In the genomic region with DNA sequence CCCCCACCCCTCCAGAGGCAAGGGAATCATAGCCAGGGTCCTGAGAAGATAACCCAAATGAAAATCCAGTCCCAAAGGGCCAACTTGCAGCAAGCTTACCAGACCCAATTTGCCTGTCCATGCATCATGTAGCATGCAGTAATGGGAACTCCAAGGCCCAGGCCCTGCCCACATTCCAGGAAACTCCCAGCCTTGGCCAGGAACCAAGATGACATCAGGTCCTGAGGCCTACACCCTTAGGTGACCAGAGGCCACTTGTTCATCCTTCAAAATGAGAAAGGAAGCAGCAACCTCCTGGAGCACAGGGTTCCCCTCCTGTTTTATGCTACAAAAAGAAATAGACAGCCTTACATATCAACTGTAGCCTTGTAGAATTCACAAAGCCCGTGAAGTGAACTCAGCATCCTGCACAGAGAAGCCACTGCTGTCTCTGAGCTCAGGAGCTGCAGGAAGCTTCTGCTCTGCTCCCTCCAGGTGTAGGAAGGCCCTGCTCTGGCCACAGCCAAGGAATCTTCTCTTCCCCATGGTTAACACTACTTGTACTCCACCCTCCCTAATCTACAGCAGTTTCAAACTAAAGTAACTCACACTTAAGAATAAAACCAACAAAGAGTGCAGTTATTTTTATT, we compare ENCODE assay signal across 12 cellular contexts. TPM values are rescaled to one million over a fixed set of nuclear protein-coding genes. Genes with fewer than 3 reads are reported as not detected.
DNase-seq lines count a peak whose midpoint lies in the region; ATAC-seq, FAIRE-seq and TF ChIP-seq lines count a peak whose summit lies in the region.
"Had no signal": no experiment of that assay in that cellular context is flagged by ENCODE, and none has a peak within 500 bp of the region (broad histone marks: within the 10 kb centered on the region; RNA-seq: fewer than 3 reads in every experiment).

No MANE protein-coding gene starts in this region.

- no peaks in the 10 kb centered on the region for H3K9me3 ChIP-seq in H1 (ENCODE audit: insufficient read depth in 2 of 2, low read depth in 1 of 2, low read length in 1 of 2)
- H3K9me3 ChIP-seq in lung (ENCODE audit: control insufficient read depth in 2 of 2, insufficient read depth in 1 of 2, low read length in 1 of 2): no peaks in the 10 kb centered on the region
- H3K9me3 ChIP-seq: vagina had no signal

- H3K4me1 Mint-ChIP-seq in type B pancreatic cell (ENCODE audit: unreplicated experiment): no peaks in the 10 kb centered on the region

- H3K23me2 ChIP-seq in H1 (ENCODE audit: low read depth, low read length): no peaks in the 10 kb centered on the region

- H3K9ac ChIP-seq in H1 (replicated peaks in 1 of 4; ENCODE audit: extremely low read depth in 1 of 4, low read depth in 3 of 4, low read length in 3 of 4): no peak overlapping the region

- H3K14ac ChIP-seq in H1 (ENCODE audit: insufficient read length): no peak overlapping the region

- peak overlapping the region; percentile 98 for H2BK20ac ChIP-seq in H1 (ENCODE audit: low read length)

- ATAC-seq in lung (ENCODE audit: insufficient read depth, low FRiP score) (peak; percentile 90), GM21723 (IDR thresholded peaks at IDR 0.05; ENCODE audit: unreplicated experiment) (no peak)

- H3K18ac ChIP-seq in H1 (ENCODE audit: extremely low read depth, low read length): peak overlapping the region; percentile 72; the same call in 1 of the 2 replicates

- H3K27me3 ChIP-seq in ACC112 (ENCODE audit: insufficient read depth, low read length): no peaks in the 10 kb centered on the region
- H3K27me3 ChIP-seq in H1 (replicated peaks in 1 of 4; ENCODE audit: control insufficient read depth in 3 of 4, extremely low read depth in 1 of 4, insufficient read depth in 3 of 4, low read length in 3 of 4): no peaks in the 10 kb centered on the region; a peak in 1 of 7 replicates
- H3K27me3 ChIP-seq in lung (ENCODE audit: control insufficient read depth, insufficient read depth): no peaks in the 10 kb centered on the region
- H3K27me3 ChIP-seq: vagina had no signal

- no peak for TF ChIP-seq RAD21 in H1 (IDR thresholded peaks at IDR 0.05 in 1 of 2, conservative IDR thresholded peaks at IDR 0.05 in 1 of 2; ENCODE audit: low read depth in 2 of 2, low read length in 2 of 2)

- H3K79me2 ChIP-seq in ACC112 (ENCODE audit: control insufficient read depth, insufficient read depth, low read length, unreplicated experiment) (no peaks in the 10 kb centered on the region), H1 (ENCODE audit: control insufficient read depth in 1 of 2, insufficient read depth in 2 of 2, low read length in 2 of 2) (no peaks in the 10 kb centered on the region)

- H3K4me1 ChIP-seq in ACC112 (ENCODE audit: control insufficient read depth, insufficient read depth, low read length, unreplicated experiment) (peaks cover 10% of the 10 kb centered on the region), H1 (replicated peaks in 1 of 4; ENCODE audit: control insufficient read depth in 3 of 4, insufficient read depth in 4 of 4, low read length in 3 of 4) (peaks cover 3 to 15% (median 9%) of the 10 kb centered on the region in 4 experiments; a peak in 6 of 7 replicates), lung (ENCODE audit: control insufficient read depth in 2 of 2, insufficient read depth in 2 of 2, low read length in 2 of 2) (peaks cover 3 to 5% of the 10 kb centered on the region in 2 donors)
- H3K4me1 ChIP-seq: vagina had no signal

- H2AFZ ChIP-seq in ACC112 (ENCODE audit: low read length, unreplicated experiment) (no peak overlapping the region), H1 (ENCODE audit: low read length) (no peak overlapping the region)

- peak overlapping the region; percentile 91; the same call in 1 of the 2 replicates for H2BK12ac ChIP-seq in H1 (ENCODE audit: low read depth, low read length)

- H3K9me3 Mint-ChIP-seq in type B pancreatic cell: peaks cover 4% of the 10 kb centered on the region

- POLR2A ChIA-PET in H1 (lab: Charles Lee; ENCODE audit: partially characterized antibody): interaction anchor here (1.3 kb wide), 1 partner anchor 15 kb away, joined by 3 read pairs; no protein-coding TSS in a partner anchor
- POLR2A ChIA-PET in HEK293T (lab: Yijun Ruan, JAX): interaction anchor here (1.0 kb wide), 1 partner anchor 19 kb away, joined by 4 read pairs; no protein-coding TSS in a partner anchor

- H2BK120ac ChIP-seq in H1 (replicated peaks; ENCODE audit: low read depth, low read length): peak overlapping the region; percentile 9

- no peaks in the 10 kb centered on the region for H3K36me3 Mint-ChIP-seq in type B pancreatic cell

- no peaks in the 10 kb centered on the region for H4K20me1 ChIP-seq in H1 (replicated peaks in 1 of 2; ENCODE audit: control insufficient read depth in 1 of 2, insufficient read depth in 2 of 2, low read length in 2 of 2)

- peak; percentile 93 for DNase-seq in M059J (ENCODE audit: low read depth)
- no peak for DNase-seq in H1 (ENCODE audit: low read depth in 1 of 2, low spot score in 2 of 2)
- DNase-seq in lung (ENCODE audit: low spot score): peak; percentile 83
- DNase-seq in stimulated activated CD4-positive, alpha-beta T cell treated with anti-CD3 and anti-CD28 coated beads, Interleukin-4, amount 100 ng/mL, for 24 hours: no peak
- DNase-seq in HEK293T (ENCODE audit: extremely low spot score): no peak
- DNase-seq in type B pancreatic cell (ENCODE audit: extremely low spot score, unreplicated experiment): no peak
- DNase-seq: activated T-cell treated with anti-CD3 and anti-CD28 coated beads, Interleukin-2, amount 50 U/mL, for 1 hour; C1 segment of cervical spinal cord had no signal

- H3K4ac ChIP-seq in H1 (replicated peaks; ENCODE audit: insufficient read length, low read depth, low read length): no peak overlapping the region

- H2BK15ac ChIP-seq in H1 (ENCODE audit: low read length): peak overlapping the region; percentile 89

- no peak for FAIRE-seq in H1 (lab: Jason Lieb, UNC)

- H2AK5ac ChIP-seq in H1 (ENCODE audit: low read depth, low read length): peak overlapping the region; percentile 24; the same call in 1 of the 2 replicates

- 75% methylated on average over 1 of the region's 1 CpG; no CpG with 5 or more reads in 1 of the 2 experiments for WGBS in H1 (ENCODE audit: extremely low coverage in 1 of 2, insufficient coverage in 1 of 2, insufficient read length in 1 of 2, insufficient replicate concordance in 2 of 2, low coverage in 1 of 2, low lambda C conversion rate in 2 of 2, missing lambda C conversion rate in 1 of 2), 2 experiments
- 78 to 84% methylated on average over 1 of the region's 1 CpG for WGBS in lung, 2 donors

- TF ChIP-seq POLR2A in H1 (IDR thresholded peaks at IDR 0.05; ENCODE audit: control extremely low read depth in 1 of 2, low read depth in 2 of 2, low read length in 2 of 2): no peak

- no peak overlapping the region for H3K56ac ChIP-seq in H1 (replicated peaks; ENCODE audit: insufficient read length, low read depth, low read length)

- H3K27me3 Mint-ChIP-seq in type B pancreatic cell: no peaks in the 10 kb centered on the region

- H3K27ac ChIP-seq in ACC112 (ENCODE audit: low read depth, low read length): peak overlapping the region; percentile 4; the same call in 1 of the 2 replicates
- no peak overlapping the region for H3K27ac ChIP-seq in H1 (ENCODE audit: low read depth, low read length)
- no peak overlapping the region for H3K27ac ChIP-seq in lung (ENCODE audit: low read depth in 1 of 2, low read length in 1 of 2)
- H3K27ac ChIP-seq: HL-60, vagina had no signal

- peak overlapping the region in 1 of 2 experiments; percentile 45; a peak in 2 of 4 replicates for H3K4me2 ChIP-seq in H1 (ENCODE audit: insufficient read depth in 1 of 2, low read depth in 2 of 2, low read length in 2 of 2)

- H3K4me3 Mint-ChIP-seq in type B pancreatic cell: no peak overlapping the region

- no peak overlapping the region for H4K5ac ChIP-seq in H1 (ENCODE audit: insufficient read length, low read depth, low read length)

- CTCF ChIA-PET in H1 (lab: Charles Lee; ENCODE audit: partially characterized antibody) (interaction anchor here (1.2 kb wide), 1 partner anchor 50 kb away, joined by 3 read pairs; no protein-coding TSS in a partner anchor), HEK293T (lab: Yijun Ruan, JAX) (no interaction called here)

- H3K79me1 ChIP-seq in H1 (ENCODE audit: low read depth, low read length): no peaks in the 10 kb centered on the region

- peak overlapping the region; percentile 49 for H4K91ac ChIP-seq in H1 (replicated peaks; ENCODE audit: insufficient read length, low read length)

- no peak overlapping the region for H3K23ac ChIP-seq in H1 (ENCODE audit: insufficient read length)

- no peak overlapping the region for H3K27ac Mint-ChIP-seq in type B pancreatic cell

- H3K4me3 ChIP-seq in ACC112 (ENCODE audit: low read depth, low read length): no peak overlapping the region
- no peak overlapping the region; a peak in 1 of 8 replicates for H3K4me3 ChIP-seq in H1 (ENCODE audit: extremely low read depth in 1 of 4, insufficient read depth in 2 of 4, low read depth in 3 of 4, low read length in 4 of 4)
- H3K4me3 ChIP-seq in lung: no peak overlapping the region
- H3K4me3 ChIP-seq: vagina had no signal

- no peak overlapping the region for H4K8ac ChIP-seq in H1 (ENCODE audit: extremely low read depth, insufficient read depth, low read length)

- H2BK5ac ChIP-seq in H1 (ENCODE audit: low read depth, low read length): peak overlapping the region; percentile 69; the same call in 1 of the 2 replicates

- no peaks in the 10 kb centered on the region for H3K36me3 ChIP-seq in ACC112 (ENCODE audit: insufficient read depth, low read length)
- no peaks in the 10 kb centered on the region for H3K36me3 ChIP-seq in H1 (ENCODE audit: control insufficient read depth in 2 of 4, insufficient read depth in 4 of 4, low read length in 3 of 4)
- H3K36me3 ChIP-seq in lung (ENCODE audit: control insufficient read depth in 2 of 2, insufficient read depth in 2 of 2, low read length in 2 of 2): no peaks in the 10 kb centered on the region
- H3K36me3 ChIP-seq: vagina had no signal

- TF ChIP-seq CTCF in H1 (IDR thresholded peaks at IDR 0.05; ENCODE audit: control extremely low read depth in 1 of 3, insufficient read depth in 1 of 3, low read depth in 1 of 3, low read length in 3 of 3) (no peak), lung (IDR thresholded peaks at IDR 0.05; ENCODE audit: control extremely low read depth, extremely low read depth) (no peak), type B pancreatic cell (conservative IDR thresholded peaks at IDR 0.05) (no peak)

- TF ChIP-seq EP300 in H1 (IDR thresholded peaks at IDR 0.05; ENCODE audit: borderline replicate concordance in 1 of 2, low read depth in 2 of 2, low read length in 2 of 2): no peak

RNA-seq across cellular contexts. Expression of gene GRB10, which starts 30.3 kb away (rescaled TPM):
- total RNA-seq in M059J (2014; rRNA removed; shearing (Covaris generic)): 0.10 and 0.20 TPM in 2 replicates
- 92.6 and 97.0 TPM in 2 replicates for total RNA-seq in H1 (2021; fragmentation: NEBNext Ultra II Directional; extraction: Animal tissue kit (Norgen Biotek cat#: 25700))
- polyA plus RNA-seq in H1 (2011; rRNA removed) (35.7 TPM in 2 replicates), lung (10 to 100 TPM; 11.6 to 24.6 TPM)
- polyA plus RNA-seq in H1 (2011; cell fraction: cytosol; rRNA removed): 32.1 TPM
- 65.7 TPM for polyA plus RNA-seq in H1 (2011; cell fraction: nucleus; rRNA removed)
- polyA plus RNA-seq in H1 (2012, experiment 1 of 2): 66.8 to 75.8 TPM (median 74.0 TPM) in 4 replicates
- 36.3 TPM for polyA plus RNA-seq in H1 (2012, experiment 2 of 2)
- polyA plus RNA-seq in H1 (2013, experiment 1 of 2): 32.9 TPM
- polyA plus RNA-seq in H1 (2013, experiment 2 of 2): 33.9 TPM
- polyA minus RNA-seq in H1 (2011; rRNA and poly(A)+ RNA removed): 74.5 and 77.8 TPM in 2 replicates
- 60.0 TPM for polyA minus RNA-seq in H1 (2011; cell fraction: cytosol; rRNA and poly(A)+ RNA removed)
- 111 TPM for polyA minus RNA-seq in H1 (2011; cell fraction: nucleus; rRNA and poly(A)+ RNA removed)
- total RNA-seq in lung (10 to 100 TPM; 57.4 to 68.6 TPM), type B pancreatic cell (ENCODE audit: low replicate concordance) (18.8 and 42.3 TPM in 2 replicates)

Comparison
In these comparisons a context has a peak if more than half of its experiments do, and no peak if none do; other contexts are left out.
1. DNase-seq: peak in M059J (single experiment) and lung (single experiment); none in H1 (0 of 2), stimulated activated CD4-positive, alpha-beta T cell treated with anti-CD3 and anti-CD28 coated beads, Interleukin-4, amount 100 ng/mL, for 24 hours (single experiment), HEK293T (single experiment) and type B pancreatic cell (single experiment).
2. RNA of gene GRB10, which starts 30.3 kb away (total RNA-seq): 92.6 to 97.0 TPM in H1, 57.4 to 68.6 TPM in lung and 18.8 to 42.3 TPM in type B pancreatic cell; 0.10 to 0.20 TPM in M059J; every median in the first group is over 10 times any median in the second.